Comparison of ENCODE assay signal across 31 cellular contexts in the genomic region with DNA sequence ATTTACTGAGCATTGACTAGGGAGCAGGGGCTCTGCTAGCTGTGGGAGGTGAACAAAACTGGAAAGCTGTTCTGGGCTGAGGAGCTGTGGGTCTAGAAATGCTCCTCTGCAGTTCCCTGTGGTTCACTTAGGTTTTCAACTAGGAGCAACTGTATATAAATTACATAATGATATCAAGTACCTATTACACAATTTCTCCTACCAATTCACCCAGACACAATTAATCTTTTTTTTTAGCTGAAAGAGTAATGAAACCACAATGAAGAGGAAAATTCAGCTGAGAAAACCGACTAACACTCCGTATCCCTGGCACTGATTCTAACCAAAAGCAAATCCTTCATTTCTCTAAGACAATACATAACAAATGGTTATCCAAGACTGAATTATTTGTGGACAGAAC. TPM values are rescaled to one million over a fixed set of nuclear protein-coding genes. Genes with fewer than 3 reads are reported as not detected.
"Had no signal": no experiment of that assay in that cellular context is flagged by ENCODE, and none has a peak within 500 bp of the region (broad histone marks: within the 10 kb centered on the region; RNA-seq: fewer than 3 reads in every experiment).

No MANE protein-coding gene starts in this region.

- H3K9me3 Mint-ChIP-seq: naive thymus-derived CD8-positive, alpha-beta T cell; natural killer cell treated with Interleukin-12 subunit alpha and Interleukin-12 subunit beta and Interleukin-15 and Interleukin-18, amount 100 ng/mL, for 72 hours; nephron progenitor cell; stimulated activated memory B cell treated with anti-CD40 and anti-IgM and Interleukin-4, amounts not matched to agents 10 μg/mL and 1 μg/mL and 100 μg/mL, for 72 hours; stimulated activated naive CD8-positive, alpha-beta T cell treated with anti-CD3 and anti-CD28 coated beads, Interleukin-15, amount 100 ng/mL, for 72 hours had no signal

- H3K4me1 Mint-ChIP-seq: naive thymus-derived CD8-positive, alpha-beta T cell; nephron progenitor cell; neural crest cell; stimulated activated naive CD8-positive, alpha-beta T cell treated with anti-CD3 and anti-CD28 coated beads, Interleukin-15, amount 100 ng/mL, for 72 hours had no signal

- H3K36me3 ChIP-seq: neutrophil, pancreas, prostate gland, right lobe of liver, spleen, suprapubic skin, tibial artery, transverse colon, upper lobe of right lung, uterus had no signal

- FAIRE-seq: pancreas had no signal

- H3K4me2 ChIP-seq: smooth muscle cell had no signal

- H3K4me1 ChIP-seq: pancreas, prostate gland, testis, tibial artery, transverse colon, upper lobe of right lung, uterus had no signal

- H3K27me3 Mint-ChIP-seq: naive thymus-derived CD8-positive, alpha-beta T cell; stimulated activated memory B cell treated with anti-CD40 and anti-IgM and Interleukin-4, amounts not matched to agents 10 μg/mL and 1 μg/mL and 100 μg/mL, for 72 hours; stimulated activated naive CD8-positive, alpha-beta T cell treated with anti-CD3 and anti-CD28 coated beads, Interleukin-15, amount 100 ng/mL, for 72 hours; type B pancreatic cell had no signal

- H3K27me3 ChIP-seq: neutrophil, pancreas, right lobe of liver, spleen, suprapubic skin, testis, tibial artery, transverse colon, upper lobe of right lung, uterus had no signal

- ATAC-seq: naive thymus-derived CD8-positive, alpha-beta T cell; natural killer cell treated with Interleukin-12 subunit alpha and Interleukin-12 subunit beta and Interleukin-15 and Interleukin-18, amount 100 ng/mL, for 72 hours; pancreas; right cardiac atrium; right lobe of liver; stimulated activated memory B cell treated with anti-CD40 and anti-IgM and Interleukin-4, amounts not matched to agents 10 μg/mL and 1 μg/mL and 100 μg/mL, for 72 hours; stimulated activated naive CD8-positive, alpha-beta T cell treated with anti-CD3 and anti-CD28 coated beads, Interleukin-15, amount 100 ng/mL, for 72 hours; stimulated activated naive CD8-positive, alpha-beta T cell treated with anti-CD3 and anti-CD28 coated beads, Interleukin-15, Interleukin-2, amounts not matched to agents 100 U/mL and 50 U/mL, for 24 hours; upper lobe of right lung had no signal

- H3K27ac Mint-ChIP-seq: naive thymus-derived CD8-positive, alpha-beta T cell; natural killer cell treated with Interleukin-12 subunit alpha and Interleukin-12 subunit beta and Interleukin-15 and Interleukin-18, amount 100 ng/mL, for 72 hours; nephron progenitor cell; stimulated activated memory B cell treated with anti-CD40 and anti-IgM and Interleukin-4, amounts not matched to agents 10 μg/mL and 1 μg/mL and 100 μg/mL, for 72 hours; stimulated activated naive CD8-positive, alpha-beta T cell treated with anti-CD3 and anti-CD28 coated beads, Interleukin-15, amount 100 ng/mL, for 72 hours; type B pancreatic cell had no signal

- H3K9me3 ChIP-seq: neutrophil, pancreas, prostate gland, right lobe of liver, spleen, suprapubic skin, testis, tibial artery, transverse colon, upper lobe of right lung, uterus had no signal

- DNase-seq: naive thymus-derived CD8-positive, alpha-beta T cell; nephron progenitor cell; nucleus accumbens; pancreas; right cardiac atrium; right lobe of liver; spleen; stimulated activated CD4-positive, alpha-beta T cell treated with anti-CD3 and anti-CD28 coated beads, Interleukin-12 subunit alpha, Interleukin-12 subunit beta, amount 100 ng/mL, for 4 hours; stimulated activated CD4-positive, alpha-beta T cell treated with anti-CD3 and anti-CD28 coated beads, Interleukin-1b, Interleukin-23, amount 100 ng/mL, for 48 hours; stimulated activated CD4-positive, alpha-beta T cell treated with anti-CD3 and anti-CD28 coated beads, Interleukin-4, amount 100 ng/mL, for 1 hour; stimulated activated CD4-positive, alpha-beta T cell treated with anti-CD3 and anti-CD28 coated beads, Interleukin-4, amount 100 ng/mL, for 4 hours; stimulated activated CD8-positive, alpha-beta memory T cell treated with anti-CD3 and anti-CD28 coated beads, Interleukin-4, amount 100 ng/mL, for 48 hours; stimulated activated naive CD4-positive, alpha-beta T cell; stimulated activated naive CD8-positive, alpha-beta T cell treated with anti-CD3 and anti-CD28 coated beads, Interleukin-15, amount 100 ng/mL, for 72 hours; stimulated activated naive CD8-positive, alpha-beta T cell treated with anti-CD3 and anti-CD28 coated beads, Interleukin-15, Interleukin-2, amounts not matched to agents 100 U/mL and 50 U/mL, for 24 hours; substantia nigra; testis; tibial artery; transverse colon; upper lobe of right lung; uterus had no signal

- H3K27ac ChIP-seq: neutrophil, pancreas, prostate gland, right lobe of liver, skin epidermis, spleen, suprapubic skin, testis, tibial artery, transverse colon, upper lobe of right lung, uterus had no signal

- H3K4me3 Mint-ChIP-seq: naive thymus-derived CD8-positive, alpha-beta T cell; natural killer cell treated with Interleukin-12 subunit alpha and Interleukin-12 subunit beta and Interleukin-15 and Interleukin-18, amount 100 ng/mL, for 72 hours; nephron progenitor cell; neural crest cell; stimulated activated memory B cell treated with anti-CD40 and anti-IgM and Interleukin-4, amounts not matched to agents 10 μg/mL and 1 μg/mL and 100 μg/mL, for 72 hours; stimulated activated naive CD8-positive, alpha-beta T cell treated with anti-CD3 and anti-CD28 coated beads, Interleukin-15, amount 100 ng/mL, for 72 hours; type B pancreatic cell had no signal

- H3K36me3 Mint-ChIP-seq: naive thymus-derived CD8-positive, alpha-beta T cell; natural killer cell treated with Interleukin-12 subunit alpha and Interleukin-12 subunit beta and Interleukin-15 and Interleukin-18, amount 100 ng/mL, for 72 hours; stimulated activated memory B cell treated with anti-CD40 and anti-IgM and Interleukin-4, amounts not matched to agents 10 μg/mL and 1 μg/mL and 100 μg/mL, for 72 hours; type B pancreatic cell had no signal

- H3K4me3 ChIP-seq: pancreas, prostate gland, right lobe of liver, skin epidermis, smooth muscle cell, spleen, suprapubic skin, testis, tibial artery, transverse colon, upper lobe of right lung, uterus had no signal

RNA-seq across cellular contexts. Expression of a gene that starts 39.3 kb away (rescaled TPM):
- total RNA-seq: pulmonary artery endothelial cell had no signal
- polyA plus RNA-seq: naive thymus-derived CD8-positive, alpha-beta T cell; smooth muscle cell had no signal
